ENCODE assay signal across 8 cellular contexts in the genomic region with DNA sequence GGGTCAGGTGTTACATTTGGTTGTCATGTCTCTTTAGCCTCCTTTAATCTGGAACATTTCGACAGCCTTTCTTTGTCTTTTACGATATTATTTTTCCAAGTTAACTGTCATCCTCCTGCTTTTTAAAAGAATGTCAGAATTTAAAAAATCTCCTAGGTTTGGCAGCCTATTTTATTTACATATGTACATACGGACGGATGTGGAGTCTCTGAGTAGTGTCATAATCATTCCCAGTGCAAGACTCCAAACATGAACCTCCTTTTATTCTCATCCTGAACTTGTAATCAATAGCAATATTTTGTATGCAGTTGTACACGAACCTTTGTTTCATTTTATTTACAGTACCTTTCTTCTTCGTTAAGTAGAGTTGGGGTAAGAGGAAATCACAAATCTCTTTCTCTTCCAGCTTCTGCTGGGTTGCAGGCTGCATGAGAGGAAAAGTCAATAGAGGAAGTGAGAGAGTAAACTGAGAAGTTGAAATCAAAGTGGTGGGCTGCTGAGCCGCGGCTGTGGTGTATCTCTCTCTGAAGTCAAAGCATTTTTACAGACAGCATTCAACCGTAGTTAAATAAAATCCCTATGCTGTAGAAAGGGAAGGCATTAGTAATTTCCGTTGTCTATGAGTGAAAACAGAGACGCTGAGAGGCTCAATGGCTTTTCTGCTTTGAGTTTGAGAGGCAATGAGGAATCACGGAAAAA. TPM values are rescaled to one million over a fixed set of nuclear protein-coding genes. Genes with fewer than 3 reads are reported as not detected.
DNase-seq lines count a peak whose midpoint lies in the region; ATAC-seq and TF ChIP-seq lines count a peak whose summit lies in the region.

No MANE protein-coding gene starts in this region.

- H3K27ac Mint-ChIP-seq in stimulated activated naive B cell treated with anti-CD40 and anti-IgM and Interleukin-4, amounts not matched to agents 10 μg/mL and 1 μg/mL and 100 μg/mL, for 72 hours: peak overlapping the region; percentile 11

- no peaks in the 10 kb centered on the region for H3K9me3 Mint-ChIP-seq in stimulated activated naive B cell treated with anti-CD40 and anti-IgM and Interleukin-4, amounts not matched to agents 10 μg/mL and 1 μg/mL and 100 μg/mL, for 72 hours

- H3K4me1 Mint-ChIP-seq in stimulated activated naive B cell treated with anti-CD40 and anti-IgM and Interleukin-4, amounts not matched to agents 10 μg/mL and 1 μg/mL and 100 μg/mL, for 72 hours: peaks cover 24 to 59% of the 10 kb centered on the region in 2 donors

- no peaks in the 10 kb centered on the region for H3K27me3 Mint-ChIP-seq in stimulated activated naive B cell treated with anti-CD40 and anti-IgM and Interleukin-4, amounts not matched to agents 10 μg/mL and 1 μg/mL and 100 μg/mL, for 72 hours

- ATAC-seq in GM19452 (IDR thresholded peaks at IDR 0.05; ENCODE audit: unreplicated experiment) (peak; percentile 99), HG03354 (IDR thresholded peaks at IDR 0.05; ENCODE audit: poor library complexity, severe bottlenecking, unreplicated experiment) (peak; percentile 97)
- peak; percentile 98 for ATAC-seq in stimulated activated naive B cell treated with anti-CD40 and anti-IgM and Interleukin-4, amounts not matched to agents 10 μg/mL and 1 μg/mL and 100 μg/mL, for 72 hours (replicated peaks)

- H3K9me3 ChIP-seq in BE2C: no peaks in the 10 kb centered on the region

- no peaks in the 10 kb centered on the region for H3K36me3 ChIP-seq in BE2C

- H3K4me3 Mint-ChIP-seq in stimulated activated naive B cell treated with anti-CD40 and anti-IgM and Interleukin-4, amounts not matched to agents 10 μg/mL and 1 μg/mL and 100 μg/mL, for 72 hours: peak overlapping the region; percentile 52 to 67

- no peaks in the 10 kb centered on the region for H3K27me3 ChIP-seq in BE2C

- H3K36me3 Mint-ChIP-seq in stimulated activated naive B cell treated with anti-CD40 and anti-IgM and Interleukin-4, amounts not matched to agents 10 μg/mL and 1 μg/mL and 100 μg/mL, for 72 hours: no peaks in the 10 kb centered on the region

- H3K4me3 ChIP-seq in GM12864 (ENCODE audit: low read depth, low read length) (no peak overlapping the region), WI38 (ENCODE audit: low read depth, low read length) (0 out of 2 replicates have a peak overlapping the region, but pooled peaks have one; percentile 16), BE2C (ENCODE audit: low read depth, low read length) (no peak overlapping the region)

- TF ChIP-seq CTCF in GM12864 (IDR thresholded peaks at IDR 0.05; ENCODE audit: low read depth, low read length, missing control alignments) (no peak), WI38 (IDR thresholded peaks at IDR 0.05; ENCODE audit: low read depth, low read length) (no peak), BE2C (IDR thresholded peaks at IDR 0.05; ENCODE audit: low read depth, low read length) (no peak)

- no peaks in the 10 kb centered on the region for H3K4me1 ChIP-seq in BE2C

- peak; percentile 37 for DNase-seq in GM12864 (ENCODE audit: low read depth)
- DNase-seq in stimulated activated naive B cell treated with anti-CD40 and anti-IgM and Interleukin-4, amounts not matched to agents 10 μg/mL and 1 μg/mL and 100 μg/mL, for 72 hours: peak; percentile 49
- DNase-seq in BE2C: no peak
- DNase-seq in T1000 (lab: John Stamatoyannopoulos, UW): no peak
- no peak for DNase-seq in stimulated activated CD4-positive, alpha-beta T cell treated with anti-CD3 and anti-CD28 coated beads, Interleukin-12 subunit alpha, Interleukin-12 subunit beta, amount 100 ng/mL, for 4 hours

RNA-seq across cellular contexts. Expression of gene RPS6KA3, which starts 53.9 kb away (rescaled TPM):
- 11.4 TPM for polyA plus RNA-seq in BE2C (2012; ENCODE audit: insufficient read depth, insufficient read length, low read depth)

Comparison
In these comparisons a context has a peak if more than half of its experiments do, and no peak if none do; other contexts are left out.
1. DNase-seq: peak in GM12864 (single experiment) and stimulated activated naive B cell treated with anti-CD40 and anti-IgM and Interleukin-4, amounts not matched to agents 10 μg/mL and 1 μg/mL and 100 μg/mL, for 72 hours (single experiment); none in BE2C (single experiment), T1000 (single experiment) and stimulated activated CD4-positive, alpha-beta T cell treated with anti-CD3 and anti-CD28 coated beads, Interleukin-12 subunit alpha, Interleukin-12 subunit beta, amount 100 ng/mL, for 4 hours (single experiment).
2. Peak in every context shown above with its lines, with median percentiles within 50 percentile points of each other: ATAC-seq.